1 cellular context compared by ENCODE assay signal in genomic region chr4:76377922-76378321, GRCh38.
A peak's percentile ranks its signal among the peaks of the same experiment; 100 is the strongest.
TF ChIP-seq lines count a peak whose summit lies in the region.

No MANE protein-coding gene starts in this region.

TF ChIP-seq in K562, 482 proteins besides CTCF, POLR2A, EP300 and RAD21 (continued from another document):
- TF ChIP-seq PBX2 (CRISPR knock-in tag; IDR thresholded peaks at IDR 0.05; ENCODE audit: low read depth) (no peak), PBX2 (tag; conservative IDR thresholded peaks at IDR 0.05; ENCODE audit: low read depth) (peak; percentile 10; the same call in 1 of the 2 replicates), BRF1 (IDR thresholded peaks at IDR 0.05; ENCODE audit: borderline replicate concordance, extremely low read depth, insufficient read length) (no peak), SMARCC2 (IDR thresholded peaks at IDR 0.05; ENCODE audit: low read depth) (no peak), SUPT5H (IDR thresholded peaks at IDR 0.05) (no peak), ZEB2 (IDR thresholded peaks at IDR 0.05) (no peak), IRF2 (CRISPR knock-in tag; IDR thresholded peaks at IDR 0.05) (no peak), ZNF197 (CRISPR knock-in tag; IDR thresholded peaks at IDR 0.05; ENCODE audit: low read depth) (no peak), ZNF407 (IDR thresholded peaks at IDR 0.05; ENCODE audit: low read depth) (no peak), ZBTB12 (CRISPR knock-in tag; IDR thresholded peaks at IDR 0.05) (no peak), DMBX1 (CRISPR knock-in tag; IDR thresholded peaks at IDR 0.05; ENCODE audit: borderline replicate concordance) (no peak), ZNF282 (CRISPR knock-in tag; IDR thresholded peaks at IDR 0.05) (no peak), DEAF1 (CRISPR knock-in tag; IDR thresholded peaks at IDR 0.05) (0 out of 2 replicates have a peak, but pooled peaks have one; percentile 37), ARID1B (IDR thresholded peaks at IDR 0.05) (no peak), MIER1 (IDR thresholded peaks at IDR 0.05; ENCODE audit: low read depth) (no peak), RBM39 (optimal IDR thresholded peaks at IDR 0.05; ENCODE audit: low read depth, low read length) (no peak), SAFB (IDR thresholded peaks at IDR 0.05; ENCODE audit: borderline replicate concordance, low read depth, low read length) (no peak), MAFF (IDR thresholded peaks at IDR 0.05; ENCODE audit: low read length) (no peak), POLR2AphosphoS2 (IDR thresholded peaks at IDR 0.05; ENCODE audit: low read length) (no peak), PYGO2 (tag; IDR thresholded peaks at IDR 0.05) (no peak), HMG20A (CRISPR knock-in tag; conservative IDR thresholded peaks at IDR 0.05) (no peak), STAG1 (CRISPR knock-in tag; IDR thresholded peaks at IDR 0.05; ENCODE audit: borderline replicate concordance) (no peak), CBFB (CRISPR knock-in tag; IDR thresholded peaks at IDR 0.05) (no peak), NR1H2 (CRISPR knock-in tag; IDR thresholded peaks at IDR 0.05) (no peak), HEY1 (CRISPR knock-in tag; IDR thresholded peaks at IDR 0.05; ENCODE audit: borderline replicate concordance) (no peak), HDAC8 (tag; IDR thresholded peaks at IDR 0.05) (no peak), SMC3 (conservative IDR thresholded peaks at IDR 0.05; ENCODE audit: insufficient read depth, low read depth, low read length) (peak; percentile 74), SRF (CRISPR knock-in tag; IDR thresholded peaks at IDR 0.05) (peak in 1 of 2 experiments; percentile 54; a peak in 1 of 4 replicates), ZNF175 (CRISPR knock-in tag; IDR thresholded peaks at IDR 0.05; ENCODE audit: low read depth) (no peak), ID3 (CRISPR knock-in tag; IDR thresholded peaks at IDR 0.05) (no peak), ID3 (tag; IDR thresholded peaks at IDR 0.05) (no peak), TEAD2 (tag; IDR thresholded peaks at IDR 0.05) (0 out of 2 replicates have a peak, but pooled peaks have one; percentile 7), TFAP4 (CRISPR knock-in tag; IDR thresholded peaks at IDR 0.05; ENCODE audit: borderline replicate concordance) (no peak), PHF20 (IDR thresholded peaks at IDR 0.05; ENCODE audit: partially characterized antibody) (no peak), ZBTB33 (CRISPR knock-in tag; IDR thresholded peaks at IDR 0.05) (peak; percentile 97), ARID3A (IDR thresholded peaks at IDR 0.05; ENCODE audit: borderline replicate concordance, low read depth, low read length) (peak; percentile 88; the same call in 1 of the 2 replicates)
TF ChIP-seq in K562: peak in this region for 12.
